Comparison of ENCODE assay signal across 8 cellular contexts in genomic region chr3:155753038-155753647, GRCh38. TPM values are rescaled to one million over a fixed set of nuclear protein-coding genes. Genes with fewer than 3 reads are reported as not detected.
DNase-seq lines count a peak whose midpoint lies in the region; TF ChIP-seq lines count a peak whose summit lies in the region.

No MANE protein-coding gene starts in this region.

- H2AFZ ChIP-seq in Karpas-422 (ENCODE audit: low read length) (no peak overlapping the region), SU-DHL-6 (ENCODE audit: low read depth, low read length, severe bottlenecking) (no peak overlapping the region)

- H3K9ac ChIP-seq in Karpas-422 (ENCODE audit: low read length) (no peak overlapping the region), SU-DHL-6 (ENCODE audit: low read length) (no peak overlapping the region)

- H3K9me2 ChIP-seq in Karpas-422 (replicated peaks; ENCODE audit: insufficient read depth, low read length) (no peaks in the 10 kb centered on the region), SU-DHL-6 (replicated peaks; ENCODE audit: insufficient read depth, low read length) (no peaks in the 10 kb centered on the region)

- H3K36me3 ChIP-seq in Karpas-422 (ENCODE audit: insufficient read depth, low read length), result no peaks in the 10 kb centered on the region
- H3K36me3 ChIP-seq in SU-DHL-6 (ENCODE audit: low read length), result no peaks in the 10 kb centered on the region

- peak; percentile 35 for TF ChIP-seq CTCF in SU-DHL-6 (IDR thresholded peaks at IDR 0.05; ENCODE audit: insufficient read depth, low read length, poor library complexity, severe bottlenecking)

- H3K4me1 ChIP-seq in Karpas-422 (ENCODE audit: low read length), result no peaks in the 10 kb centered on the region

- no peaks in the 10 kb centered on the region for H3K27me3 ChIP-seq in Karpas-422 (ENCODE audit: low read length)
- H3K27me3 ChIP-seq in SU-DHL-6 (ENCODE audit: low read length), result no peaks in the 10 kb centered on the region

- no peak overlapping the region for H3K27ac Mint-ChIP-seq in T-helper 2 cell treated with Interferon-gamma antibody and Interleukin-4, amounts not matched to agents 5 μg/mL and 100 μg/mL, for 36 hours

- H3K4me2 ChIP-seq in Karpas-422 (ENCODE audit: low read depth, low read length, poor library complexity, severe bottlenecking), result no peak overlapping the region
- no peak overlapping the region for H3K4me2 ChIP-seq in SU-DHL-6 (ENCODE audit: low read depth, low read length, poor library complexity, severe bottlenecking)

- no peaks in the 10 kb centered on the region for H3K9me3 Mint-ChIP-seq in T-helper 2 cell treated with Interferon-gamma antibody and Interleukin-4, amounts not matched to agents 5 μg/mL and 100 μg/mL, for 36 hours

- H3K9me3 ChIP-seq in Karpas-422 (ENCODE audit: low read length), result no peaks in the 10 kb centered on the region
- no peaks in the 10 kb centered on the region for H3K9me3 ChIP-seq in SU-DHL-6 (ENCODE audit: insufficient read depth, low read length)

- H3F3A ChIP-seq in SU-DHL-6 (ENCODE audit: insufficient read depth), result no peaks in the 10 kb centered on the region

- H3K79me2 ChIP-seq in Karpas-422 (ENCODE audit: low read length) (no peaks in the 10 kb centered on the region), SU-DHL-6 (ENCODE audit: insufficient read depth, low read length) (no peaks in the 10 kb centered on the region)

- no peaks in the 10 kb centered on the region for H3K4me1 Mint-ChIP-seq in T-helper 2 cell treated with Interferon-gamma antibody and Interleukin-4, amounts not matched to agents 5 μg/mL and 100 μg/mL, for 36 hours (ENCODE audit: low read depth)

- no peak overlapping the region for H3K4me3 Mint-ChIP-seq in T-helper 2 cell treated with Interferon-gamma antibody and Interleukin-4, amounts not matched to agents 5 μg/mL and 100 μg/mL, for 36 hours

- no peak overlapping the region for H3K27ac ChIP-seq in Karpas-422 (ENCODE audit: low read length)
- H3K27ac ChIP-seq in SU-DHL-6 (ENCODE audit: low read depth, low read length), result no peak overlapping the region

- H3K27me3 Mint-ChIP-seq in T-helper 2 cell treated with Interferon-gamma antibody and Interleukin-4, amounts not matched to agents 5 μg/mL and 100 μg/mL, for 36 hours (ENCODE audit: low read depth), result peaks cover 7% of the 10 kb centered on the region

- no peaks in the 10 kb centered on the region for H3K36me3 Mint-ChIP-seq in T-helper 2 cell treated with Interferon-gamma antibody and Interleukin-4, amounts not matched to agents 5 μg/mL and 100 μg/mL, for 36 hours (ENCODE audit: low read depth)

- H4K20me1 ChIP-seq in Karpas-422 (ENCODE audit: insufficient read depth, low read depth, low read length) (no peaks in the 10 kb centered on the region), SU-DHL-6 (ENCODE audit: low read depth, low read length) (no peaks in the 10 kb centered on the region)

- peak; percentile 69 for DNase-seq in SKM-1 treated with dmso at 0.1 percent for 144 hours (lab: John Stamatoyannopoulos, UW; ENCODE audit: unreplicated experiment)
- no peak for DNase-seq in SKM-1 (lab: John Stamatoyannopoulos, UW; ENCODE audit: unreplicated experiment)
- peak; percentile 79 for DNase-seq in Karpas-422
- peak; percentile 29 for DNase-seq in left kidney (ENCODE audit: low read depth, low spot score)
- DNase-seq in midbrain (lab: John Stamatoyannopoulos, UW), result no peak
- DNase-seq in stimulated activated CD4-positive, alpha-beta T cell treated with anti-CD3 and anti-CD28 coated beads, Interleukin-2, amount 100 ng/mL, for 48 hours, result no peak
- no peak for DNase-seq in T-helper 2 cell treated with Interferon-gamma antibody and Interleukin-4, amounts not matched to agents 5 μg/mL and 100 μg/mL, for 36 hours (ENCODE audit: low spot score)

- H3K4me3 ChIP-seq in Karpas-422 (ENCODE audit: low read length) (no peak overlapping the region), SU-DHL-6 (ENCODE audit: insufficient read depth, low read length, poor library complexity, severe bottlenecking) (no peak overlapping the region)

RNA-seq across cellular contexts. Expression of gene PLCH1, which starts 8.3 kb away (rescaled TPM):
- total RNA-seq in Karpas-422 (2014; rRNA removed; shearing (Covaris generic); ENCODE audit: low replicate concordance), result 0.34 and 0.51 TPM in 2 replicates

RNA-seq across cellular contexts. Expression of gene C3orf33, which starts 52.9 kb away (rescaled TPM):
- 4.0 and 5.1 TPM in 2 replicates for total RNA-seq in Karpas-422 (2014; rRNA removed; shearing (Covaris generic); ENCODE audit: low replicate concordance)

Comparison
In these comparisons a context has a peak if more than half of its experiments do, and no peak if none do; other contexts are left out.
1. DNase-seq: peak in SKM-1 treated with dmso at 0.1 percent for 144 hours (single experiment), Karpas-422 (single experiment) and left kidney (single experiment); none in SKM-1 (single experiment), midbrain (single experiment), stimulated activated CD4-positive, alpha-beta T cell treated with anti-CD3 and anti-CD28 coated beads, Interleukin-2, amount 100 ng/mL, for 48 hours (0 of 2) and T-helper 2 cell treated with Interferon-gamma antibody and Interleukin-4, amounts not matched to agents 5 μg/mL and 100 μg/mL, for 36 hours (single experiment).